In genomic region chr2:185854910-185855309, GRCh38 we compare ENCODE assay signal across 26 cellular contexts.
DNase-seq lines count a peak whose midpoint lies in the region; ATAC-seq, FAIRE-seq and TF ChIP-seq lines count a peak whose summit lies in the region.
"Had no signal": no experiment of that assay in that cellular context is flagged by ENCODE, and none has a peak within 500 bp of the region (broad histone marks: within the 10 kb centered on the region; RNA-seq: fewer than 3 reads in every experiment).

No MANE protein-coding gene starts in this region.

- H3K9me3 ChIP-seq in PC-3 (ENCODE audit: low read length), result no peaks in the 10 kb centered on the region
- H3K9me3 ChIP-seq in small intestine (ENCODE audit: control insufficient read depth, low read depth), result no peaks in the 10 kb centered on the region
- no peaks in the 10 kb centered on the region for H3K9me3 ChIP-seq in HAP-1
- H3K9me3 ChIP-seq: BE2C, BLaER1 had no signal

- no peak overlapping the region for H3K4me2 ChIP-seq in PC-3 (ENCODE audit: low read length)
- H3K4me2 ChIP-seq: BLaER1 had no signal

- H3K4me3 ChIP-seq in PC-3 (ENCODE audit: low read length) (no peak overlapping the region), small intestine (ENCODE audit: low read depth in 1 of 2, low read length in 2 of 2) (no peak overlapping the region), HAP-1 (no peak overlapping the region)
- H3K4me3 ChIP-seq: BLaER1, GM12878 had no signal

- H3K27ac ChIP-seq in 22Rv1, result peak overlapping the region; percentile 48
- no peak overlapping the region for H3K27ac ChIP-seq in PC-3 (ENCODE audit: low read length)
- H3K27ac ChIP-seq in small intestine (ENCODE audit: low read depth in 1 of 2, low read length in 1 of 2), result no peak overlapping the region
- H3K27ac ChIP-seq: BLaER1 had no signal

- CTCF ChIA-PET in PC-3 (lab: Charles Lee), result no interaction called here

- intact Hi-C loops in PC-3 (cut with micrococcal nuclease), result loop anchor here (5.0 kb wide), 1 partner anchor 108 kb away; no protein-coding TSS in a partner anchor

- no peaks in the 10 kb centered on the region for H4K20me1 ChIP-seq in PC-3 (ENCODE audit: low read length)
- H4K20me1 ChIP-seq: BLaER1 had no signal

- POLR2A ChIA-PET in PC-3 (lab: Charles Lee; ENCODE audit: unreplicated experiment), result no interaction called here

- FAIRE-seq in small intestine (lab: Jason Lieb, UNC), result no peak
- FAIRE-seq: A204.1, GM12878, GM12892, GM18507 had no signal

- in situ Hi-C loops in HAP-1 (cut with MboI; ENCODE audit: low sequenced_read_pairs), result no loop called here

- peaks cover 9% of the 10 kb centered on the region for H3K4me1 ChIP-seq in PC-3 (ENCODE audit: insufficient read depth, low read length)
- H3K4me1 ChIP-seq in small intestine (ENCODE audit: control insufficient read depth in 2 of 2, insufficient read depth in 1 of 2, low read depth in 1 of 2, low read length in 1 of 2), result no peaks in the 10 kb centered on the region
- H3K4me1 ChIP-seq in HAP-1, result no peaks in the 10 kb centered on the region; the same call in 1 of the 2 replicates
- H3K4me1 ChIP-seq: BE2C, BLaER1 had no signal

- TF ChIP-seq CTCF in 22Rv1 (IDR thresholded peaks at IDR 0.05) (no peak), PC-3 (conservative IDR thresholded peaks at IDR 0.05; ENCODE audit: low read depth, low read length) (no peak)

- no peaks in the 10 kb centered on the region for H3F3A ChIP-seq in PC-3 (ENCODE audit: low read length, unreplicated experiment)

- H3K79me2 ChIP-seq in PC-3 (ENCODE audit: low read length), result no peaks in the 10 kb centered on the region

- BruUV-seq in PC-3 (replicated peaks; lab: Mats Ljungman, UMichigan), result no TSS peak

- H3K9ac ChIP-seq in PC-3 (ENCODE audit: low read length), result no peak overlapping the region
- H3K9ac ChIP-seq: BLaER1 had no signal

- 51 to 76% (median 67%) methylated on average over 5 of the region's 5 CpGs for WGBS in small intestine, 3 donors

- DNase-seq in DMS53 (lab: John Stamatoyannopoulos, UW) (peak; percentile 32), DMS53 treated with DMSO at 0.1 percent for 48 hours (lab: John Stamatoyannopoulos, UW; ENCODE audit: unreplicated experiment) (no peak), PC-3 (peak; percentile 33), small intestine (peak; percentile 4), HAP-1 (ENCODE audit: low spot score in 2 of 2) (no peak), midbrain (lab: John Stamatoyannopoulos, UW) (no peak)
- DNase-seq: 8988T; ACHN; BE2C; C1 segment of cervical spinal cord; CD4-positive, alpha-beta memory T cell; CD4-positive, CD25-positive, alpha-beta regulatory T cell; CD8-positive, alpha-beta memory T cell; COR-L47; DMS 273 treated with DMSO at 0.1 percent for 48 hours; DMS153; DMS79; DND-41; EL; GDM1 had no signal

- H2AFZ ChIP-seq in PC-3 (ENCODE audit: low read length), result no peak overlapping the region

- H3K9me2 ChIP-seq in PC-3 (replicated peaks; ENCODE audit: low read length), result no peaks in the 10 kb centered on the region

- peak; percentile 88 for ATAC-seq in PC-3
- ATAC-seq: GM12878 had no signal

- no peaks in the 10 kb centered on the region for H3K36me3 ChIP-seq in PC-3 (ENCODE audit: low read depth, low read length)
- H3K36me3 ChIP-seq in small intestine (ENCODE audit: control insufficient read depth in 2 of 2, insufficient read depth in 2 of 2, low read length in 2 of 2), result no peaks in the 10 kb centered on the region
- H3K36me3 ChIP-seq in HAP-1 (replicated peaks), result no peaks in the 10 kb centered on the region
- H3K36me3 ChIP-seq: BE2C, BLaER1 had no signal

- no peaks in the 10 kb centered on the region for H3K27me3 ChIP-seq in PC-3 (ENCODE audit: low read length)
- H3K27me3 ChIP-seq in small intestine (ENCODE audit: control insufficient read depth in 2 of 2, insufficient read depth in 2 of 2, low read length in 2 of 2), result no peaks in the 10 kb centered on the region
- H3K27me3 ChIP-seq in HAP-1 (ENCODE audit: low read depth), result no peaks in the 10 kb centered on the region
- H3K27me3 ChIP-seq: BE2C, BLaER1 had no signal

Comparison
In these comparisons a context has a peak if more than half of its experiments do, and no peak if none do; other contexts are left out.
1. DNase-seq: peak in DMS53 (single experiment), PC-3 (single experiment) and small intestine (single experiment); none in DMS53 treated with DMSO at 0.1 percent for 48 hours (single experiment), HAP-1 (0 of 2) and midbrain (single experiment).